1 cellular context compared by ENCODE assay signal in the genomic region with DNA sequence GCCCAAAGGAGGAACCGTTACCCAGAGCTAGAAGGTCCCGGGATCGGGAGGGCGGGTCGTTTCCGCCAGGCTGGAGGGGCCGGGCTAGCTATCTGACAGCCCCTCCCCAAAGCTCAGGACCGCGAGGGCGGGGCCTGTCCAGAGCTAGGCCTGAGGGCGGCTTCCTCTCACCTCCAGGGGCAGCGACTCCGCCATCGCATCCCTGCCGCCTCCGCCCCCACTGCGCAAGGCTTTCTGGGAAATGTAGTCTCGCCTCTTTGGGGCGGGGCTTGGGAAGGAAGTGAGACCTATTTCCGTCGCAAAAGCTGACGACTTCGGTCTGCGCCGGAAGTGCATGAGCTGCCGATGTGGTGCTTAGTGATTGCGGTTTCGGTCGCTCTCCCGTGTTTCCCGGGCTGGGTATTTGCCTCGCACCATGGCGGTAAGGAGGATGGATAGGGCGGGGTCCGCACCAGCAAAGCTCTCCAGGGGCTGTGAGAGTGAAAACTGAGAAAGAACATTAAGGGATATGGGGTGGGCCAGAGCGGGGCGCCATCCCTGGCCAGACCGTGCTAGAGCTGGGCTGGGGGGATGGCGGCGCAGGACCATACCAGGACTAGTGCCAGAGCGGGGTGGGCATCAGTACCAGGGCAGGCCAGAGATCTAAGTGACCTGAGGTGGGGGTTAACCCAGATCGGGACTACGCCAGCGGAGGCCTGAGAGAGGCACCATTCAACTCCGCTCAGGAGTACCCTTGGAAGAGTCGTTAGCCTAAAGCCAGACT.
TF ChIP-seq lines count a peak whose summit lies in the region.

A gene (plus strand): TSS at position 327 of the 763 bp plus-strand sequence. CDS start 89 bp downstream, at position 416.

TF ChIP-seq in HepG2, 621 proteins besides CTCF, POLR2A, EP300 and RAD21 (continued from another document and continues in another):
- TF ChIP-seq FIP1L1 (IDR thresholded peaks at IDR 0.05; ENCODE audit: borderline replicate concordance, insufficient read depth, low read depth, low read length) (no peak), ZNF883 (CRISPR knock-in tag; IDR thresholded peaks at IDR 0.05; ENCODE audit: not compliant biosample characterization) (peak; percentile 58), ZNF567 (CRISPR knock-in tag; IDR thresholded peaks at IDR 0.05; ENCODE audit: borderline replicate concordance) (peak; percentile 98), RBM39 (IDR thresholded peaks at IDR 0.05; ENCODE audit: low read depth, low read length, poor library complexity, severe bottlenecking) (peak; percentile 77), HMG20B (CRISPR knock-in tag; conservative IDR thresholded peaks at IDR 0.05) (no peak), SKI (IDR thresholded peaks at IDR 0.05; ENCODE audit: partially characterized antibody) (peak; percentile 34), KAT8 (CRISPR knock-in tag; IDR thresholded peaks at IDR 0.05) (peak; percentile 100), BRCA1 (CRISPR knock-in tag; IDR thresholded peaks at IDR 0.05) (peak; percentile 69; the same call in 1 of the 2 replicates), KMT2B (CRISPR knock-in tag; IDR thresholded peaks at IDR 0.05) (peak; percentile 96), PAWR (CRISPR knock-in tag; IDR thresholded peaks at IDR 0.05; ENCODE audit: borderline replicate concordance) (no peak), STAG1 (CRISPR knock-in tag; IDR thresholded peaks at IDR 0.05) (no peak; the same call in 1 of the 2 replicates), ZBTB21 (CRISPR knock-in tag; IDR thresholded peaks at IDR 0.05) (peak; percentile 55), BHLHE40 (IDR thresholded peaks at IDR 0.05; ENCODE audit: low read length) (0 out of 2 replicates have a peak, but pooled peaks have one; percentile 17), PITX1 (CRISPR knock-in tag; IDR thresholded peaks at IDR 0.05) (peak; percentile 62), ZNF816 (CRISPR knock-in tag; IDR thresholded peaks at IDR 0.05; ENCODE audit: borderline replicate concordance) (no peak), ZNF724P (CRISPR knock-in tag; IDR thresholded peaks at IDR 0.05; ENCODE audit: borderline replicate concordance) (no peak; the same call in 1 of the 2 replicates), MEIS1 (CRISPR knock-in tag; IDR thresholded peaks at IDR 0.05; ENCODE audit: borderline replicate concordance) (peak; percentile 82; the same call in 1 of the 2 replicates), MLLT10 (CRISPR knock-in tag; IDR thresholded peaks at IDR 0.05) (no peak), MED8 (CRISPR knock-in tag; IDR thresholded peaks at IDR 0.05; ENCODE audit: insufficient replicate concordance) (no peak), U2AF1 (optimal IDR thresholded peaks at IDR 0.05; ENCODE audit: low read depth, low read length) (no peak), ZFY (CRISPR knock-in tag; IDR thresholded peaks at IDR 0.05) (peak; percentile 94), RBM22 (optimal IDR thresholded peaks at IDR 0.05; ENCODE audit: low read length) (no peak), ZNF674 (CRISPR knock-in tag; IDR thresholded peaks at IDR 0.05; ENCODE audit: low read depth) (no peak), ZNF75D (CRISPR knock-in tag; IDR thresholded peaks at IDR 0.05; ENCODE audit: borderline replicate concordance) (no peak), ZNF430 (CRISPR knock-in tag; IDR thresholded peaks at IDR 0.05) (peak; percentile 95), ZNF569 (CRISPR knock-in tag; IDR thresholded peaks at IDR 0.05; ENCODE audit: borderline replicate concordance) (no peak), ZNF441 (CRISPR knock-in tag; IDR thresholded peaks at IDR 0.05; ENCODE audit: borderline replicate concordance) (no peak), XBP1 (CRISPR knock-in tag; IDR thresholded peaks at IDR 0.05) (no peak), ZIK1 (CRISPR knock-in tag; IDR thresholded peaks at IDR 0.05; ENCODE audit: borderline replicate concordance, low read depth) (peak; percentile 87), ARNTL (CRISPR knock-in tag; IDR thresholded peaks at IDR 0.05) (peak; percentile 59), LCORL (IDR thresholded peaks at IDR 0.05) (no peak), LCORL (CRISPR knock-in tag; IDR thresholded peaks at IDR 0.05) (peak; percentile 86), NFIB (CRISPR knock-in tag; IDR thresholded peaks at IDR 0.05; ENCODE audit: borderline replicate concordance) (no peak), ZNF101 (CRISPR knock-in tag; IDR thresholded peaks at IDR 0.05; ENCODE audit: borderline replicate concordance, low read depth) (no peak), SRSF4 (IDR thresholded peaks at IDR 0.05; ENCODE audit: low read depth, low read length, poor library complexity, severe bottlenecking) (no peak)
- TF ChIP-seq, protein P1, sequence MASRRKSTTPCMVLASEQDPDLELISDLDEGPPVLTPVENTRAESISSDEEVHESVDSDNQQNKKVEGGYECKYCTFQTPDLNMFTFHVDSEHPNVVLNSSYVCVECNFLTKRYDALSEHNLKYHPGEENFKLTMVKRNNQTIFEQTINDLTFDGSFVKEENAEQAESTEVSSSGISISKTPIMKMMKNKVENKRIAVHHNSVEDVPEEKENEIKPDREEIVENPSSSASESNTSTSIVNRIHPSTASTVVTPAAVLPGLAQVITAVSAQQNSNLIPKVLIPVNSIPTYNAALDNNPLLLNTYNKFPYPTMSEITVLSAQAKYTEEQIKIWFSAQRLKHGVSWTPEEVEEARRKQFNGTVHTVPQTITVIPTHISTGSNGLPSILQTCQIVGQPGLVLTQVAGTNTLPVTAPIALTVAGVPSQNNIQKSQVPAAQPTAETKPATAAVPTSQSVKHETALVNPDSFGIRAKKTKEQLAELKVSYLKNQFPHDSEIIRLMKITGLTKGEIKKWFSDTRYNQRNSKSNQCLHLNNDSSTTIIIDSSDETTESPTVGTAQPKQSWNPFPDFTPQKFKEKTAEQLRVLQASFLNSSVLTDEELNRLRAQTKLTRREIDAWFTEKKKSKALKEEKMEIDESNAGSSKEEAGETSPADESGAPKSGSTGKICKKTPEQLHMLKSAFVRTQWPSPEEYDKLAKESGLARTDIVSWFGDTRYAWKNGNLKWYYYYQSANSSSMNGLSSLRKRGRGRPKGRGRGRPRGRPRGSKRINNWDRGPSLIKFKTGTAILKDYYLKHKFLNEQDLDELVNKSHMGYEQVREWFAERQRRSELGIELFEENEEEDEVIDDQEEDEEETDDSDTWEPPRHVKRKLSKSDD (CRISPR knock-in tag; IDR thresholded peaks at IDR 0.05; ENCODE audit: low read depth): peak; percentile 88; the same call in 1 of the 2 replicates
- TF ChIP-seq, protein P2, sequence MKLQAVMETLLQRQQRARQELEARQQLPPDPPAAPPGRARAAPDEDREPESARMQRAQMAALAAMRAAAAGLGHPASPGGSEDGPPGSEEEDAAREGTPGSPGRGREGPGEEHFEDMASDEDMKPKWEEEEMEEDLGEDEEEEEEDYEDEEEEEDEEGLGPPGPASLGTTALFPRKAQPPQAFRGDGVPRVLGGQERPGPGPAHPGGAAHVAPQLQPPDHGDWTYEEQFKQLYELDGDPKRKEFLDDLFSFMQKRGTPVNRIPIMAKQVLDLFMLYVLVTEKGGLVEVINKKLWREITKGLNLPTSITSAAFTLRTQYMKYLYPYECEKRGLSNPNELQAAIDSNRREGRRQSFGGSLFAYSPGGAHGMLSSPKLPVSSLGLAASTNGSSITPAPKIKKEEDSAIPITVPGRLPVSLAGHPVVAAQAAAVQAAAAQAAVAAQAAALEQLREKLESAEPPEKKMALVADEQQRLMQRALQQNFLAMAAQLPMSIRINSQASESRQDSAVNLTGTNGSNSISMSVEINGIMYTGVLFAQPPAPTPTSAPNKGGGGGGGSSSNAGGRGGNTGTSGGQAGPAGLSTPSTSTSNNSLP (IDR thresholded peaks at IDR 0.05; ENCODE audit: low read depth, low read length): peak; percentile 40; the same call in 1 of the 2 replicates
- TF ChIP-seq, protein P3, sequence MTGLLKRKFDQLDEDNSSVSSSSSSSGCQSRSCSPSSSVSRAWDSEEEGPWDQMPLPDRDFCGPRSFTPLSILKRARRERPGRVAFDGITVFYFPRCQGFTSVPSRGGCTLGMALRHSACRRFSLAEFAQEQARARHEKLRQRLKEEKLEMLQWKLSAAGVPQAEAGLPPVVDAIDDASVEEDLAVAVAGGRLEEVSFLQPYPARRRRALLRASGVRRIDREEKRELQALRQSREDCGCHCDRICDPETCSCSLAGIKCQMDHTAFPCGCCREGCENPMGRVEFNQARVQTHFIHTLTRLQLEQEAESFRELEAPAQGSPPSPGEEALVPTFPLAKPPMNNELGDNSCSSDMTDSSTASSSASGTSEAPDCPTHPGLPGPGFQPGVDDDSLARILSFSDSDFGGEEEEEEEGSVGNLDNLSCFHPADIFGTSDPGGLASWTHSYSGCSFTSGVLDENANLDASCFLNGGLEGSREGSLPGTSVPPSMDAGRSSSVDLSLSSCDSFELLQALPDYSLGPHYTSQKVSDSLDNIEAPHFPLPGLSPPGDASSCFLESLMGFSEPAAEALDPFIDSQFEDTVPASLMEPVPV (CRISPR knock-in tag; IDR thresholded peaks at IDR 0.05): peak; percentile 55; the same call in 1 of the 2 replicates
- TF ChIP-seq, protein P4, sequence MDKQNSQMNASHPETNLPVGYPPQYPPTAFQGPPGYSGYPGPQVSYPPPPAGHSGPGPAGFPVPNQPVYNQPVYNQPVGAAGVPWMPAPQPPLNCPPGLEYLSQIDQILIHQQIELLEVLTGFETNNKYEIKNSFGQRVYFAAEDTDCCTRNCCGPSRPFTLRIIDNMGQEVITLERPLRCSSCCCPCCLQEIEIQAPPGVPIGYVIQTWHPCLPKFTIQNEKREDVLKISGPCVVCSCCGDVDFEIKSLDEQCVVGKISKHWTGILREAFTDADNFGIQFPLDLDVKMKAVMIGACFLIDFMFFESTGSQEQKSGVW (CRISPR knock-in tag; IDR thresholded peaks at IDR 0.05; ENCODE audit: borderline replicate concordance): no peak
- TF ChIP-seq, protein P5, sequence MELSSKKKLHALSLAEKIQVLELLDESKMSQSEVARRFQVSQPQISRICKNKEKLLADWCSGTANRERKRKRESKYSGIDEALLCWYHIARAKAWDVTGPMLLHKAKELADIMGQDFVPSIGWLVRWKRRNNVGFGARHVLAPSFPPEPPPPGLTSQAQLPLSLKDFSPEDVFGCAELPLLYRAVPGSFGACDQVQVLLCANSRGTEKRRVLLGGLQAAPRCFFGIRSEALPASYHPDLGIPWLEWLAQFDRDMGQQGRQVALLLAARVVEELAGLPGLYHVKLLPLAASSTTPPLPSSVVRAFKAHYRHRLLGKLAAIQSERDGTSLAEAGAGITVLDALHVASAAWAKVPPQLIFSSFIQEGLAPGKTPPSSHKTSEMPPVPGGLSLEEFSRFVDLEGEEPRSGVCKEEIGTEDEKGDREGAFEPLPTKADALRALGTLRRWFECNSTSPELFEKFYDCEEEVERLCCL (CRISPR knock-in tag; IDR thresholded peaks at IDR 0.05; ENCODE audit: borderline replicate concordance): peak; percentile 20; the same call in 1 of the 2 replicates
- TF ChIP-seq, protein P6, sequence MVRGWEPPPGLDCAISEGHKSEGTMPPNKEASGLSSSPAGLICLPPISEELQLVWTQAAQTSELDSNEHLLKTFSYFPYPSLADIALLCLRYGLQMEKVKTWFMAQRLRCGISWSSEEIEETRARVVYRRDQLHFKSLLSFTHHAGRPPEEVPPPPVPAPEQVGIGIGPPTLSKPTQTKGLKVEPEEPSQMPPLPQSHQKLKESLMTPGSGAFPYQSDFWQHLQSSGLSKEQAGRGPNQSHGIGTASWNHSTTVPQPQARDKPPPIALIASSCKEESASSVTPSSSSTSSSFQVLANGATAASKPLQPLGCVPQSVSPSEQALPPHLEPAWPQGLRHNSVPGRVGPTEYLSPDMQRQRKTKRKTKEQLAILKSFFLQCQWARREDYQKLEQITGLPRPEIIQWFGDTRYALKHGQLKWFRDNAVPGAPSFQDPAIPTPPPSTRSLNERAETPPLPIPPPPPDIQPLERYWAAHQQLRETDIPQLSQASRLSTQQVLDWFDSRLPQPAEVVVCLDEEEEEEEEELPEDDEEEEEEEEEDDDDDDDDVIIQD (CRISPR knock-in tag; IDR thresholded peaks at IDR 0.05; ENCODE audit: low read depth): peak; percentile 75; the same call in 1 of the 2 replicates
- TF ChIP-seq, protein P7, sequence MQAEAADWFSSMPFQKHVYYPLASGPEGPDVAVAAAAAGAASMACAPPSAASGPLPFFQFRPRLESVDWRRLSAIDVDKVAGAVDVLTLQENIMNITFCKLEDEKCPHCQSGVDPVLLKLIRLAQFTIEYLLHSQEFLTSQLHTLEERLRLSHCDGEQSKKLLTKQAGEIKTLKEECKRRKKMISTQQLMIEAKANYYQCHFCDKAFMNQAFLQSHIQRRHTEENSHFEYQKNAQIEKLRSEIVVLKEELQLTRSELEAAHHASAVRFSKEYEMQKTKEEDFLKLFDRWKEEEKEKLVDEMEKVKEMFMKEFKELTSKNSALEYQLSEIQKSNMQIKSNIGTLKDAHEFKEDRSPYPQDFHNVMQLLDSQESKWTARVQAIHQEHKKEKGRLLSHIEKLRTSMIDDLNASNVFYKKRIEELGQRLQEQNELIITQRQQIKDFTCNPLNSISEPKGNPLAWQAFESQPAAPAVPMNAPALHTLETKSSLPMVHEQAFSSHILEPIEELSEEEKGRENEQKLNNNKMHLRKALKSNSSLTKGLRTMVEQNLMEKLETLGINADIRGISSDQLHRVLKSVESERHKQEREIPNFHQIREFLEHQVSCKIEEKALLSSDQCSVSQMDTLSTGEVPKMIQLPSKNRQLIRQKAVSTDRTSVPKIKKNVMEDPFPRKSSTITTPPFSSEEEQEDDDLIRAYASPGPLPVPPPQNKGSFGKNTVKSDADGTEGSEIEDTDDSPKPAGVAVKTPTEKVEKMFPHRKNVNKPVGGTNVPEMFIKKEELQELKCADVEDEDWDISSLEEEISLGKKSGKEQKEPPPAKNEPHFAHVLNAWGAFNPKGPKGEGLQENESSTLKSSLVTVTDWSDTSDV (CRISPR knock-in tag; IDR thresholded peaks at IDR 0.05): peak; percentile 47; the same call in 1 of the 2 replicates
- TF ChIP-seq, protein P8, sequence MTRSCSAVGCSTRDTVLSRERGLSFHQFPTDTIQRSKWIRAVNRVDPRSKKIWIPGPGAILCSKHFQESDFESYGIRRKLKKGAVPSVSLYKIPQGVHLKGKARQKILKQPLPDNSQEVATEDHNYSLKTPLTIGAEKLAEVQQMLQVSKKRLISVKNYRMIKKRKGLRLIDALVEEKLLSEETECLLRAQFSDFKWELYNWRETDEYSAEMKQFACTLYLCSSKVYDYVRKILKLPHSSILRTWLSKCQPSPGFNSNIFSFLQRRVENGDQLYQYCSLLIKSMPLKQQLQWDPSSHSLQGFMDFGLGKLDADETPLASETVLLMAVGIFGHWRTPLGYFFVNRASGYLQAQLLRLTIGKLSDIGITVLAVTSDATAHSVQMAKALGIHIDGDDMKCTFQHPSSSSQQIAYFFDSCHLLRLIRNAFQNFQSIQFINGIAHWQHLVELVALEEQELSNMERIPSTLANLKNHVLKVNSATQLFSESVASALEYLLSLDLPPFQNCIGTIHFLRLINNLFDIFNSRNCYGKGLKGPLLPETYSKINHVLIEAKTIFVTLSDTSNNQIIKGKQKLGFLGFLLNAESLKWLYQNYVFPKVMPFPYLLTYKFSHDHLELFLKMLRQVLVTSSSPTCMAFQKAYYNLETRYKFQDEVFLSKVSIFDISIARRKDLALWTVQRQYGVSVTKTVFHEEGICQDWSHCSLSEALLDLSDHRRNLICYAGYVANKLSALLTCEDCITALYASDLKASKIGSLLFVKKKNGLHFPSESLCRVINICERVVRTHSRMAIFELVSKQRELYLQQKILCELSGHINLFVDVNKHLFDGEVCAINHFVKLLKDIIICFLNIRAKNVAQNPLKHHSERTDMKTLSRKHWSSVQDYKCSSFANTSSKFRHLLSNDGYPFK (CRISPR knock-in tag; IDR thresholded peaks at IDR 0.05; ENCODE audit: borderline replicate concordance): peak; percentile 97
